In the genomic region with DNA sequence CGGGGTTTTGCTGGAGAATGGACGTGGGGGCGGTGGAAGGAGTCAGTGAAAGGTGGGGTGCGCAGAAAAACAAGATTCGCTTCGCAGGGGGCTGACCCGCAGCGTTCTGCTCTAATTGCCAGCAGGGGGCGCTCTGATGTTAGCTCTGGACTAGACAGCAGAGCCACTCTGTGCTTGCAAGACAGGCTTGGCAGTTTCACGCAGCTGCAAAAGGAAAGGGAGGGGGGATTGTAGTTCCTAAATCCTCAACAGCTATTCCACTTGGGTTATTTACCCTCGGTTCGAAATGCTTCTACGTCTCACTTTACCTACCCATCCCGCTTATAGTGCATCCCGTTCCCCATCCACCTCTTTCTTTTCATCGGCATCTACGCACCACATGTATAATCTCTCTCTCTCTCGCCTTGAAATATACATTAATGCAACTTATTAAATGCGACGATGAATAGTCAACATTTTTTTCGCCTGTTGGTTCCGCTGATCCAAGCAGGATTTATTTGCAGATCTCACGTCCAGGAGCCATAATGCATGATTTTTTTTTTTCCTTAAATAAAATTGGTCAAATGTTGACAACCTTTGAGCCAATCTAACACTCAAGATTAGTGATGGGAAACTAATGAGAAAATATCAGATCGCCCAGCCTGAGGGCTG, we compare ENCODE assay signal across 8 cellular contexts.
A peak's percentile ranks its signal among the peaks of the same experiment; 100 is the strongest.
DNase-seq lines count a peak whose midpoint lies in the region; ATAC-seq and TF ChIP-seq lines count a peak whose summit lies in the region.

No MANE protein-coding gene starts in this region.

- peak overlapping the region; percentile 69 for H3K9ac ChIP-seq in endocrine pancreas (ENCODE audit: control insufficient read depth, insufficient read depth, low read length)
- peak overlapping the region; percentile 66 for H3K9ac ChIP-seq in mesenchymal stem cell (ENCODE audit: low read length)

- peak; percentile 70 for ATAC-seq in GM19372 (IDR thresholded peaks at IDR 0.05; ENCODE audit: low read depth, unreplicated experiment)

- H3K27me3 ChIP-seq in HL-60 (ENCODE audit: insufficient read depth, poor library complexity, severe bottlenecking) (peaks cover 82% of the 10 kb centered on the region), endocrine pancreas (ENCODE audit: control insufficient read depth, insufficient read depth, low read length) (no peaks in the 10 kb centered on the region), mesenchymal stem cell (ENCODE audit: control insufficient read depth in 1 of 2, insufficient read depth in 1 of 2, low read length in 2 of 2) (peaks cover 51 to 98% of the 10 kb centered on the region in 2 experiments)

- no peak overlapping the region for H2BK5ac ChIP-seq in mesenchymal stem cell (ENCODE audit: low read depth, low read length, poor library complexity, severe bottlenecking)

- H2BK15ac ChIP-seq in mesenchymal stem cell (ENCODE audit: low read depth, poor library complexity, severe bottlenecking): no peak overlapping the region

- no peaks in the 10 kb centered on the region for H3K79me1 ChIP-seq in mesenchymal stem cell (replicated peaks; ENCODE audit: low read length, poor library complexity, severe bottlenecking)

- WGBS in mesenchymal stem cell: 13% methylated on average over 21 of the region's 24 CpGs

- CTCF ChIA-PET in activated CD4-positive, alpha-beta T cell treated with anti-CD3 and anti-CD28 coated beads, Interleukin-2, amount 10 ng/mL, durations not matched to agents 7 days and 5 days (lab: Charles Lee): interaction anchor here (0.7 kb wide), 3 partner anchors 9 to 293 kb away, joined by 3 to 4 read pairs (median 3); no protein-coding TSS in a partner anchor

- H3K4me1 ChIP-seq in endocrine pancreas (ENCODE audit: control insufficient read depth, insufficient read depth, low read length) (peaks cover 11% of the 10 kb centered on the region), mesenchymal stem cell (ENCODE audit: control insufficient read depth, insufficient read depth, low read depth, low read length) (peaks cover 22% of the 10 kb centered on the region)

- no peaks in the 10 kb centered on the region for H3K36me3 Mint-ChIP-seq in activated CD4-positive, alpha-beta T cell treated with anti-CD3 and anti-CD28 coated beads, Interleukin-2, amount 10 ng/mL, durations not matched to agents 7 days and 5 days (ENCODE audit: low read depth)

- TF ChIP-seq CTCF in HL-60 (IDR thresholded peaks at IDR 0.05; ENCODE audit: insufficient read depth, low read length): peak; percentile 55

- no peak overlapping the region for H2AFZ ChIP-seq in mesenchymal stem cell (ENCODE audit: low read depth, low read length)

- H3K4me1 Mint-ChIP-seq in activated CD4-positive, alpha-beta T cell treated with anti-CD3 and anti-CD28 coated beads, Interleukin-2, amount 10 ng/mL, durations not matched to agents 7 days and 5 days: peaks cover 4% of the 10 kb centered on the region

- H3K9me3 Mint-ChIP-seq in activated CD4-positive, alpha-beta T cell treated with anti-CD3 and anti-CD28 coated beads, Interleukin-2, amount 10 ng/mL, durations not matched to agents 7 days and 5 days: no peaks in the 10 kb centered on the region

- H3K18ac ChIP-seq in mesenchymal stem cell (ENCODE audit: low read depth in 1 of 2, low read length in 2 of 2): no peak overlapping the region

- no peak overlapping the region for H4K8ac ChIP-seq in mesenchymal stem cell (ENCODE audit: low read length)

- H3K27ac Mint-ChIP-seq in activated CD4-positive, alpha-beta T cell treated with anti-CD3 and anti-CD28 coated beads, Interleukin-2, amount 10 ng/mL, durations not matched to agents 7 days and 5 days: no peak overlapping the region

- POLR2A ChIA-PET in activated CD4-positive, alpha-beta T cell treated with anti-CD3 and anti-CD28 coated beads, Interleukin-2, amount 10 ng/mL, durations not matched to agents 7 days and 5 days (lab: Charles Lee): no interaction called here

- H3K23ac ChIP-seq in mesenchymal stem cell (ENCODE audit: low read length in 2 of 2): no peak overlapping the region

- H3K27ac ChIP-seq in HL-60 (replicated peaks): no peak overlapping the region
- H3K27ac ChIP-seq in mesenchymal stem cell (ENCODE audit: low read length, poor library complexity, severe bottlenecking): no peak overlapping the region

- H3K4ac ChIP-seq in mesenchymal stem cell (ENCODE audit: low read depth in 1 of 2, low read length in 2 of 2): no peak overlapping the region

- peaks cover 93% of the 10 kb centered on the region for H3K27me3 Mint-ChIP-seq in activated CD4-positive, alpha-beta T cell treated with anti-CD3 and anti-CD28 coated beads, Interleukin-2, amount 10 ng/mL, durations not matched to agents 7 days and 5 days

- no peaks in the 10 kb centered on the region for H3K36me3 ChIP-seq in endocrine pancreas (ENCODE audit: control insufficient read depth, insufficient read depth, low read length)
- no peaks in the 10 kb centered on the region for H3K36me3 ChIP-seq in mesenchymal stem cell (ENCODE audit: control insufficient read depth in 1 of 2, insufficient read depth in 2 of 2, low read depth in 1 of 2, low read length in 2 of 2)

- H3K9me3 ChIP-seq in endocrine pancreas (ENCODE audit: control insufficient read depth, low read length) (no peaks in the 10 kb centered on the region), mesenchymal stem cell (ENCODE audit: control insufficient read depth, low read length) (no peaks in the 10 kb centered on the region)

- H2BK120ac ChIP-seq in mesenchymal stem cell (ENCODE audit: low read depth, low read length): no peak overlapping the region

- no peak overlapping the region for H2AK5ac ChIP-seq in mesenchymal stem cell (ENCODE audit: low read length, severe bottlenecking)

- peak overlapping the region; percentile 68 for H3K4me2 ChIP-seq in mesenchymal stem cell (ENCODE audit: low read length, poor library complexity, severe bottlenecking)

- H3K4me3 ChIP-seq in HL-60 (replicated peaks; ENCODE audit: insufficient read depth, low read length) (no peak overlapping the region), endocrine pancreas (ENCODE audit: control insufficient read depth, insufficient read depth, low read length) (peak overlapping the region; percentile 91), mesenchymal stem cell (ENCODE audit: insufficient read depth in 1 of 2, low read depth in 1 of 2, low read length in 2 of 2) (peak overlapping the region in 1 of 2 experiments; percentile 70)

- peak; percentile 72 for DNase-seq in CD1c-positive myeloid dendritic cell (ENCODE audit: extremely low spot score)
- DNase-seq in HL-60 (ENCODE audit: low read depth in 1 of 2, low spot score in 1 of 2): peak; percentile 31 to 84
- DNase-seq in NCI-H526 treated with DMSO at 0.1 percent for 48 hours (lab: John Stamatoyannopoulos, UW): peak; percentile 87
- peak; percentile 77 for DNase-seq in activated CD4-positive, alpha-beta T cell treated with anti-CD3 and anti-CD28 coated beads, Interleukin-2, amount 10 ng/mL, durations not matched to agents 7 days and 5 days
- peak; percentile 83 for DNase-seq in mesenchymal stem cell
- peak; percentile 37 for DNase-seq in stimulated activated CD8-positive, alpha-beta memory T cell treated with anti-CD3 and anti-CD28 coated beads, Interleukin-15, amount 100 ng/mL, for 24 hours (ENCODE audit: low read depth)

- H3K4me3 Mint-ChIP-seq in activated CD4-positive, alpha-beta T cell treated with anti-CD3 and anti-CD28 coated beads, Interleukin-2, amount 10 ng/mL, durations not matched to agents 7 days and 5 days: no peak overlapping the region

- no peak overlapping the region for H2BK12ac ChIP-seq in mesenchymal stem cell (ENCODE audit: low read length in 2 of 2)

- no peak overlapping the region for H4K91ac ChIP-seq in mesenchymal stem cell (ENCODE audit: low read length)

- H3K14ac ChIP-seq in mesenchymal stem cell (ENCODE audit: low read length in 2 of 2): no peak overlapping the region

Comparison
In these comparisons a context has a peak if more than half of its experiments do, and no peak if none do; other contexts are left out.
1. DNase-seq: peak in every context shown above with its lines; median percentile 87 in NCI-H526 treated with DMSO at 0.1 percent for 48 hours; 83 in mesenchymal stem cell; 77 in activated CD4-positive, alpha-beta T cell treated with anti-CD3 and anti-CD28 coated beads, Interleukin-2, amount 10 ng/mL, durations not matched to agents 7 days and 5 days; 72 in CD1c-positive myeloid dendritic cell; 58 in HL-60; 37 in stimulated activated CD8-positive, alpha-beta memory T cell treated with anti-CD3 and anti-CD28 coated beads, Interleukin-15, amount 100 ng/mL, for 24 hours.